1 cellular context compared by ENCODE assay signal in genomic region chr12:106289196-106289681, GRCh38.
A peak's percentile ranks its signal among the peaks of the same experiment; 100 is the strongest.
TF ChIP-seq lines count a peak whose summit lies in the region.

No MANE protein-coding gene starts in this region.

TF ChIP-seq in IMR-90, 13 proteins besides CTCF, POLR2A, EP300 and RAD21:
- no peak for TF ChIP-seq NFE2L2 (IDR thresholded peaks at IDR 0.05; ENCODE audit: low read depth, low read length)
- TF ChIP-seq CEBPB (IDR thresholded peaks at IDR 0.05; ENCODE audit: low read depth, low read length) = peak; percentile 85
